1 cellular context compared by ENCODE assay signal in genomic region chr1:98661544-98662353, GRCh38.
TF ChIP-seq lines count a peak whose summit lies in the region.

SNX7 (plus strand) TSS chr1:98661721; CDS start chr1:98661732, 11 bp downstream.

TF ChIP-seq in HepG2, 621 proteins besides CTCF, POLR2A, EP300 and RAD21 (continued from another document and continues in another):
- TF ChIP-seq ZBTB43 (CRISPR knock-in tag; conservative IDR thresholded peaks at IDR 0.05) (peak; percentile 68), ZEB1 (IDR thresholded peaks at IDR 0.05; ENCODE audit: insufficient replicate concordance, low read depth) (no peak), HNF1B (CRISPR knock-in tag; IDR thresholded peaks at IDR 0.05) (no peak), GLI4 (CRISPR knock-in tag; IDR thresholded peaks at IDR 0.05; ENCODE audit: borderline replicate concordance) (no peak), SPEN (CRISPR knock-in tag; IDR thresholded peaks at IDR 0.05; ENCODE audit: low read depth) (peak; percentile 26), IRX3 (CRISPR knock-in tag; IDR thresholded peaks at IDR 0.05; ENCODE audit: borderline replicate concordance, low read depth) (no peak), ZNF674 (CRISPR knock-in tag; IDR thresholded peaks at IDR 0.05; ENCODE audit: low read depth) (peak; percentile 90; the same call in 1 of the 2 replicates), GPN1 (CRISPR knock-in tag; IDR thresholded peaks at IDR 0.05; ENCODE audit: borderline replicate concordance) (0 out of 2 replicates have a peak, but pooled peaks have one; percentile 41), RFXAP (CRISPR knock-in tag; IDR thresholded peaks at IDR 0.05; ENCODE audit: borderline replicate concordance) (peak; percentile 56; the same call in 1 of the 2 replicates), PPARG (CRISPR knock-in tag; conservative IDR thresholded peaks at IDR 0.05) (no peak), DDIT3 (CRISPR knock-in tag; IDR thresholded peaks at IDR 0.05) (no peak), MIER2 (CRISPR knock-in tag; IDR thresholded peaks at IDR 0.05) (no peak), ZSCAN9 (CRISPR knock-in tag; IDR thresholded peaks at IDR 0.05; ENCODE audit: borderline replicate concordance) (0 out of 2 replicates have a peak, but pooled peaks have one; percentile 33), PBX2 (CRISPR knock-in tag; IDR thresholded peaks at IDR 0.05) (no peak), PAXIP1 (CRISPR knock-in tag; conservative IDR thresholded peaks at IDR 0.05) (peak; percentile 67), TERF1 (CRISPR knock-in tag; IDR thresholded peaks at IDR 0.05) (no peak), PAWR (CRISPR knock-in tag; IDR thresholded peaks at IDR 0.05; ENCODE audit: borderline replicate concordance) (no peak), ZNF552 (CRISPR knock-in tag; IDR thresholded peaks at IDR 0.05; ENCODE audit: borderline replicate concordance) (no peak), ATF4 (CRISPR knock-in tag; IDR thresholded peaks at IDR 0.05) (no peak), TEAD2 (CRISPR knock-in tag; IDR thresholded peaks at IDR 0.05) (no peak), ATF7 (IDR thresholded peaks at IDR 0.05) (no peak), ATF7 (CRISPR knock-in tag; IDR thresholded peaks at IDR 0.05) (no peak), ZGPAT (CRISPR knock-in tag; IDR thresholded peaks at IDR 0.05) (peak; percentile 68; the same call in 1 of the 2 replicates), ZNF773 (CRISPR knock-in tag; IDR thresholded peaks at IDR 0.05; ENCODE audit: borderline replicate concordance) (no peak), ZNF878 (CRISPR knock-in tag; IDR thresholded peaks at IDR 0.05) (no peak), ARNT (IDR thresholded peaks at IDR 0.05) (no peak), ATF2 (CRISPR knock-in tag; IDR thresholded peaks at IDR 0.05) (no peak), ZNF609 (CRISPR knock-in tag; IDR thresholded peaks at IDR 0.05; ENCODE audit: borderline replicate concordance) (no peak), ZNF224 (CRISPR knock-in tag; IDR thresholded peaks at IDR 0.05) (no peak), NFIC (IDR thresholded peaks at IDR 0.05; ENCODE audit: low read length) (no peak), HMG20B (CRISPR knock-in tag; conservative IDR thresholded peaks at IDR 0.05) (0 out of 2 replicates have a peak, but pooled peaks have one; percentile 75), ZIK1 (CRISPR knock-in tag; IDR thresholded peaks at IDR 0.05; ENCODE audit: borderline replicate concordance, low read depth) (no peak), ZNF138 (CRISPR knock-in tag; IDR thresholded peaks at IDR 0.05; ENCODE audit: low read depth) (no peak; the same call in 1 of the 2 replicates), ISX (CRISPR knock-in tag; conservative IDR thresholded peaks at IDR 0.05) (peak; percentile 86; the same call in 1 of the 2 replicates), ZNF891 (CRISPR knock-in tag; IDR thresholded peaks at IDR 0.05) (no peak), EEA1 (CRISPR knock-in tag; IDR thresholded peaks at IDR 0.05; ENCODE audit: borderline replicate concordance) (peak; percentile 79; the same call in 1 of the 2 replicates), ZNF230 (CRISPR knock-in tag; IDR thresholded peaks at IDR 0.05) (no peak), RBM22 (optimal IDR thresholded peaks at IDR 0.05; ENCODE audit: low read length) (no peak), ZNF260 (CRISPR knock-in tag; IDR thresholded peaks at IDR 0.05; ENCODE audit: borderline replicate concordance, low read depth) (no peak), MED8 (CRISPR knock-in tag; IDR thresholded peaks at IDR 0.05; ENCODE audit: insufficient replicate concordance) (no peak), KLF9 (CRISPR knock-in tag; IDR thresholded peaks at IDR 0.05; ENCODE audit: low read depth) (no peak), ARID2 (CRISPR knock-in tag; IDR thresholded peaks at IDR 0.05; ENCODE audit: borderline replicate concordance) (no peak), PHF8 (CRISPR knock-in tag; IDR thresholded peaks at IDR 0.05) (peak; percentile 83; the same call in 1 of the 2 replicates), ZNF7 (CRISPR knock-in tag; IDR thresholded peaks at IDR 0.05) (0 out of 2 replicates have a peak, but pooled peaks have one; percentile 22), ZNF468 (CRISPR knock-in tag; IDR thresholded peaks at IDR 0.05) (no peak), SKI (IDR thresholded peaks at IDR 0.05; ENCODE audit: partially characterized antibody) (peak; percentile 42), ZNF331 (CRISPR knock-in tag; IDR thresholded peaks at IDR 0.05) (peak; percentile 13; the same call in 1 of the 2 replicates)
